18 cellular contexts compared by ENCODE assay signal in genomic region chr2:147100406-147101035, GRCh38.
DNase-seq lines count a peak whose midpoint lies in the region.
"Had no signal": no experiment of that assay in that cellular context is flagged by ENCODE, and none has a peak within 500 bp of the region (broad histone marks: within the 10 kb centered on the region; RNA-seq: fewer than 3 reads in every experiment).

No MANE protein-coding gene starts in this region.

- peak overlapping the region; percentile 40 for H3K27ac ChIP-seq in epithelial cell of prostate
- H3K27ac ChIP-seq: heart left ventricle, left ventricle myocardium inferior, upper lobe of right lung had no signal

- DNase-seq in AG20443 (ENCODE audit: low spot score): peak; percentile 59
- DNase-seq in RPMI7951 (ENCODE audit: low read depth): peak; percentile 15
- no peak for DNase-seq in epithelial cell of prostate (ENCODE audit: low read depth, low spot score)
- DNase-seq in iris pigment epithelial cell (ENCODE audit: low read depth): peak; percentile 34
- DNase-seq in COLO668 (lab: John Stamatoyannopoulos, UW; ENCODE audit: unreplicated experiment): no peak
- no peak for DNase-seq in NCI-H187 (lab: John Stamatoyannopoulos, UW)
- DNase-seq in RKO (ENCODE audit: low spot score): no peak
- no peak for DNase-seq in 8988T
- DNase-seq: activated CD8-positive, alpha-beta T cell treated with anti-CD3 and anti-CD28 coated beads, Interleukin-2, amount 10 ng/mL, durations not matched to agents 7 days and 5 days; caudate nucleus; heart left ventricle; left ventricle myocardium inferior; NCI-H1436; NCI-H2171; NCI-H526; sigmoid colon; stimulated activated CD8-positive, alpha-beta memory T cell treated with anti-CD3 and anti-CD28 coated beads, Interleukin-4, amount 100 ng/mL, for 48 hours; upper lobe of right lung had no signal

Comparison
In these comparisons a context has a peak if more than half of its experiments do, and no peak if none do; other contexts are left out.
1. DNase-seq: peak in AG20443 (single experiment), RPMI7951 (single experiment) and iris pigment epithelial cell (single experiment); none in epithelial cell of prostate (single experiment), COLO668 (single experiment), NCI-H187 (0 of 2), RKO (single experiment) and 8988T (single experiment).